Comparison of ENCODE assay signal across 8 cellular contexts in genomic region chr2:204871246-204871953, GRCh38.
DNase-seq lines count a peak whose midpoint lies in the region; ATAC-seq and TF ChIP-seq lines count a peak whose summit lies in the region.

No MANE protein-coding gene starts in this region.

- H2AFZ ChIP-seq in smooth muscle cell (ENCODE audit: low read depth): no peak overlapping the region

- ATAC-seq in Panc1 (0 out of 2 replicates have a peak, but pooled peaks have one; percentile 70), GM21367 (IDR thresholded peaks at IDR 0.05; ENCODE audit: unreplicated experiment) (no peak)

- CTCF ChIA-PET in Panc1 (lab: Charles Lee): interaction anchor here (0.7 to 1.0 kb wide), 2 partner anchors 480 to 811 kb away, joined by 3 to 4 read pairs; partner anchors contain the start of gene NRP2

- POLR2A ChIA-PET in Panc1 (lab: Charles Lee): no interaction called here

- no peak overlapping the region for H3K4me2 ChIP-seq in smooth muscle cell

- H3K79me2 ChIP-seq in smooth muscle cell (ENCODE audit: low read depth): no peaks in the 10 kb centered on the region

- no peaks in the 10 kb centered on the region for H3K9me3 ChIP-seq in Panc1 (ENCODE audit: control insufficient read depth, insufficient read depth, low read depth, low read length)
- H3K9me3 ChIP-seq in smooth muscle cell (replicated peaks; ENCODE audit: low read depth): no peaks in the 10 kb centered on the region

- peak; percentile 64; the same call in 1 of the 2 replicates for TF ChIP-seq CTCF in Panc1 (IDR thresholded peaks at IDR 0.05)
- peak; percentile 50 for TF ChIP-seq CTCF in fibroblast of the aortic adventitia (IDR thresholded peaks at IDR 0.05; ENCODE audit: insufficient read depth, low read length)
- TF ChIP-seq CTCF in smooth muscle cell (IDR thresholded peaks at IDR 0.05; ENCODE audit: borderline replicate concordance, insufficient read depth, poor library complexity, severe bottlenecking): peak; percentile 42

- H4K20me1 ChIP-seq in smooth muscle cell (ENCODE audit: low read depth): no peaks in the 10 kb centered on the region

- H3K27ac ChIP-seq in Panc1 (ENCODE audit: low read length) (no peak overlapping the region; the same call in 1 of the 2 replicates), smooth muscle cell (ENCODE audit: low read depth) (no peak overlapping the region)

- intact Hi-C loops in Panc1 (cut with micrococcal nuclease; ENCODE audit: unreplicated experiment): loop anchor here (5.0 kb wide), 1 partner anchor 806 kb away; no protein-coding TSS in a partner anchor

- DNase-seq in ACHN (peak; percentile 62), H4 (ENCODE audit: low spot score) (peak; percentile 42), Panc1 (ENCODE audit: low read depth, low spot score) (peak; percentile 15), fibroblast of the aortic adventitia (ENCODE audit: low read depth) (peak; percentile 71), smooth muscle cell (lab: John Stamatoyannopoulos, UW; ENCODE audit: unreplicated experiment) (no peak), nucleus accumbens (lab: John Stamatoyannopoulos, UW) (no peak), 8988T (no peak)

- no peak overlapping the region for H3K9ac ChIP-seq in smooth muscle cell (ENCODE audit: low read depth)

- no peaks in the 10 kb centered on the region; the same call in 1 of the 2 replicates for H3K4me1 ChIP-seq in Panc1 (ENCODE audit: control insufficient read depth, insufficient read depth, low read length)
- H3K4me1 ChIP-seq in smooth muscle cell (ENCODE audit: low read depth): peaks cover 4% of the 10 kb centered on the region

- H3F3A ChIP-seq in smooth muscle cell (ENCODE audit: low read depth): no peaks in the 10 kb centered on the region

- BruUV-seq in Panc1 (replicated peaks; lab: Mats Ljungman, UMichigan): no TSS peak

- H3K4me3 ChIP-seq in Panc1 (ENCODE audit: low read depth in 2 of 2, low read length in 2 of 2) (no peak overlapping the region), fibroblast of the aortic adventitia (ENCODE audit: low read depth, low read length) (no peak overlapping the region), smooth muscle cell (no peak overlapping the region)

- H3K36me3 ChIP-seq in Panc1 (ENCODE audit: control insufficient read depth, insufficient read depth, low read length): no peaks in the 10 kb centered on the region
- no peaks in the 10 kb centered on the region for H3K36me3 ChIP-seq in smooth muscle cell (ENCODE audit: low read depth)

- H3K27me3 ChIP-seq in Panc1 (ENCODE audit: control insufficient read depth, insufficient read depth, low read length) (no peaks in the 10 kb centered on the region), smooth muscle cell (ENCODE audit: low read depth) (no peaks in the 10 kb centered on the region)

- in situ Hi-C loops in ACHN (cut with HindIII; ENCODE audit: low pct_ligation_motif_present, low pct_unique_long_range_greater_than_20kb, low sequenced_read_pairs) (no loop called here), Panc1 (cut with HindIII; ENCODE audit: low pct_unique_long_range_greater_than_20kb, low sequenced_read_pairs) (no loop called here)

- 90% methylated on average over 1 of the region's 1 CpG for WGBS in smooth muscle cell (ENCODE audit: low lambda C conversion rate)

Comparison
In these comparisons a context has a peak if more than half of its experiments do, and no peak if none do; other contexts are left out.
1. DNase-seq: peak in ACHN (single experiment), H4 (single experiment), Panc1 (single experiment) and fibroblast of the aortic adventitia (single experiment); none in smooth muscle cell (single experiment), nucleus accumbens (0 of 56) and 8988T (single experiment).
2. Peak in every context shown above with its lines, with median percentiles within 50 percentile points of each other: CTCF ChIP-seq.